In the genomic region with DNA sequence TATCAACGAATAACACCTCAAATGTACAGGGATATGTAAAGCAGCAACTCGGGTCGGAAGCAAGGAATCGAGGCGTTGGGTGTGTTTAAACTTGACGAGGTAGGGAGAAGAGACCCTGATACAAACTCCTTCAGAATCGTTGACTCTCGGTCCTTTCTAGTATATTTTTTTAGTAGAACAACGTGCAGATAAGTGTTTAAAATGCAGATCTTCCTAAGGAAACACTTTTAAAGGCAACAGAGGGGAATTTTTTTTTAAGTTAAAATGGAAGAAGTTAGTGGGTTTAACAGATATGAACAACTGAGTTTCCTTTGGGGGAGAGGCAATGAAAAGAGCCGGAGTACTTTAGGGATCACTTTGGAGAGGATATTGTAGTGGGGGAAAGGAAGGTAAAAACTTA, we compare ENCODE assay signal across 8 cellular contexts. TPM values are rescaled to one million over a fixed set of nuclear protein-coding genes. Genes with fewer than 3 reads are reported as not detected.
DNase-seq lines count a peak whose midpoint lies in the region; ATAC-seq, FAIRE-seq and TF ChIP-seq lines count a peak whose summit lies in the region.

No MANE protein-coding gene starts in this region.

- H3K27ac Mint-ChIP-seq in H9 = no peak overlapping the region

- no peak overlapping the region for H2BK12ac ChIP-seq in H9 (ENCODE audit: insufficient read length, low read depth, low read length)

- H3K14ac ChIP-seq in H9 (ENCODE audit: insufficient read depth, low read length) = no peak overlapping the region

- ATAC-seq in gastroesophageal sphincter (no peak), HG03439 (IDR thresholded peaks at IDR 0.05; ENCODE audit: unreplicated experiment) (no peak)

- H3K79me2 ChIP-seq in H9 (ENCODE audit: insufficient read depth, low read length) = peaks cover 23% of the 10 kb centered on the region; the same call in 1 of the 2 replicates

- H3K56ac ChIP-seq in H9 (ENCODE audit: insufficient read length, low read depth, low read length) = no peak overlapping the region

- in situ Hi-C loops in GM13976 (cut with MboI; ENCODE audit: low sequenced_read_pairs, unreplicated experiment) = no loop called here

- no peak overlapping the region for H3K18ac ChIP-seq in H9 (ENCODE audit: insufficient read length, low read depth, low read length)

- FAIRE-seq in small intestine (lab: Jason Lieb, UNC) = no peak

- TF ChIP-seq CTCF in H9 (conservative IDR thresholded peaks at IDR 0.05) (no peak), VCaP (conservative IDR thresholded peaks at IDR 0.05) (no peak), gastroesophageal sphincter (IDR thresholded peaks at IDR 0.05) (no peak), GM13976 (IDR thresholded peaks at IDR 0.05; ENCODE audit: borderline replicate concordance, control extremely low read depth, extremely low read depth, insufficient read depth, missing control alignments) (no peak)

- TF ChIP-seq POLR2A in gastroesophageal sphincter (IDR thresholded peaks at IDR 0.05) = no peak

- peak overlapping the region; percentile 81 for H3K9ac ChIP-seq in H9 (ENCODE audit: extremely low read depth, insufficient read length, low read length)

- H2BK120ac ChIP-seq in H9 (ENCODE audit: low read depth, low read length, poor library complexity, severe bottlenecking) = no peak overlapping the region

- no peak overlapping the region for H3K27ac ChIP-seq in H9 (ENCODE audit: insufficient read length, low read depth, low read length)
- H3K27ac ChIP-seq in VCaP = peak overlapping the region; percentile 93
- H3K27ac ChIP-seq in gastroesophageal sphincter = peak overlapping the region; percentile 84 to 99 (median 98)
- peak overlapping the region in 1 of 2 donors; percentile 93 for H3K27ac ChIP-seq in small intestine (ENCODE audit: low read depth in 1 of 2, low read length in 1 of 2)

- peaks cover 0 to 13% of the 10 kb centered on the region in 2 donors for H3K36me3 ChIP-seq in gastroesophageal sphincter
- H3K36me3 ChIP-seq in small intestine (ENCODE audit: control insufficient read depth in 2 of 2, insufficient read depth in 2 of 2, low read length in 2 of 2) = no peaks in the 10 kb centered on the region

- peak overlapping the region; percentile 94 to 96 for H3K4me3 Mint-ChIP-seq in H9

- H3K4me3 ChIP-seq in gastroesophageal sphincter (peak overlapping the region; percentile 63 to 88), small intestine (ENCODE audit: low read depth in 1 of 2, low read length in 2 of 2) (peak overlapping the region; percentile 44 to 69)

- no peaks in the 10 kb centered on the region for H3K27me3 ChIP-seq in H9 (ENCODE audit: insufficient read depth, low read length)
- H3K27me3 ChIP-seq in gastroesophageal sphincter = no peaks in the 10 kb centered on the region
- no peaks in the 10 kb centered on the region for H3K27me3 ChIP-seq in small intestine (ENCODE audit: control insufficient read depth in 2 of 2, insufficient read depth in 2 of 2, low read length in 2 of 2)

- WGBS in H9 (ENCODE audit: extremely low coverage, insufficient read length, low lambda C conversion rate) = no CpG with 5 or more reads among the region's 10 CpGs
- WGBS in gastroesophageal sphincter (ENCODE audit: low coverage in 1 of 2), 2 donors = 3 to 14% methylated on average over 10 of the region's 10 CpGs
- WGBS in small intestine, 3 donors = 9 to 23% (median 18%) methylated on average over 10 of the region's 10 CpGs

- no peak overlapping the region for H2BK15ac ChIP-seq in H9 (ENCODE audit: low read depth, low read length)

- TF ChIP-seq EP300 in gastroesophageal sphincter (IDR thresholded peaks at IDR 0.05) = no peak

- H3K36me3 Mint-ChIP-seq in H9 (ENCODE audit: insufficient read depth in 1 of 3, low read depth in 3 of 3) = peaks cover 26 to 38% (median 27%) of the 10 kb centered on the region in 3 experiments

- H3K9me3 ChIP-seq in H9 (ENCODE audit: control insufficient read depth, low read depth, low read length) (no peaks in the 10 kb centered on the region), gastroesophageal sphincter (no peaks in the 10 kb centered on the region), small intestine (ENCODE audit: control insufficient read depth, low read depth) (no peaks in the 10 kb centered on the region)

- no peak overlapping the region for H2BK5ac ChIP-seq in H9 (ENCODE audit: insufficient read length, low read length)

- no peak overlapping the region for H4K8ac ChIP-seq in H9 (replicated peaks; ENCODE audit: insufficient read length, low read depth, low read length)

- peaks cover 3 to 9% of the 10 kb centered on the region in 2 experiments; a peak in 3 of 5 replicates for H3K9me3 Mint-ChIP-seq in H9

- peak overlapping the region; percentile 68 for H3K4me2 ChIP-seq in H9 (ENCODE audit: insufficient read depth, insufficient read length, low read length)

- 0 out of 2 replicates have a peak, but pooled peaks cover 2% of the 10 kb centered on the region for H3K4me1 ChIP-seq in H9 (ENCODE audit: insufficient read depth, low read length)
- H3K4me1 ChIP-seq in gastroesophageal sphincter = peaks cover 0 to 50% (median 24%) of the 10 kb centered on the region in 3 donors
- H3K4me1 ChIP-seq in small intestine (ENCODE audit: control insufficient read depth in 2 of 2, insufficient read depth in 1 of 2, low read depth in 1 of 2, low read length in 1 of 2) = peaks cover 0 to 4% of the 10 kb centered on the region in 2 donors

- H3T11ph ChIP-seq in H9 (ENCODE audit: low read length) = no peak overlapping the region

- no peak overlapping the region for H2AK5ac ChIP-seq in H9 (ENCODE audit: insufficient read length, low read length)

- H4K20me1 ChIP-seq in H9 (ENCODE audit: control insufficient read depth, insufficient read depth, insufficient read length) = no peaks in the 10 kb centered on the region

- H3K27me3 Mint-ChIP-seq in H9 (ENCODE audit: low read depth) = peaks cover 2% of the 10 kb centered on the region; the same call in 1 of the 2 replicates

- no peak for DNase-seq in H9
- no peak for DNase-seq in small intestine
- DNase-seq in NCI-H2029 (lab: John Stamatoyannopoulos, UW) = no peak
- DNase-seq in GM13976 (ENCODE audit: low spot score) = no peak
- DNase-seq in H4 (ENCODE audit: low spot score) = no peak

- H3K4me1 Mint-ChIP-seq in H9 = peaks cover 27 to 31% of the 10 kb centered on the region in 2 experiments

- H4K91ac ChIP-seq in H9 (ENCODE audit: insufficient read length, low read depth, low read length) = no peak overlapping the region

- no peak overlapping the region for H2AFZ ChIP-seq in H9 (ENCODE audit: low read length)

- peaks cover 14% of the 10 kb centered on the region for H3K23me2 ChIP-seq in H9 (ENCODE audit: insufficient read length, low read depth, low read length, poor library complexity, severe bottlenecking)

- H3K23ac ChIP-seq in H9 (ENCODE audit: insufficient read length, low read depth, low read length) = no peak overlapping the region

- H3K79me1 ChIP-seq in H9 (ENCODE audit: insufficient read depth, low read depth, low read length, poor library complexity, severe bottlenecking) = peaks cover 3% of the 10 kb centered on the region

- H3K4ac ChIP-seq in H9 (ENCODE audit: low read depth, low read length) = no peak overlapping the region

- no peak overlapping the region for H4K5ac ChIP-seq in H9 (ENCODE audit: insufficient read length, low read depth, low read length)

- no peak overlapping the region for H2BK20ac ChIP-seq in H9 (ENCODE audit: low read depth, low read length, poor library complexity, severe bottlenecking)

RNA-seq across cellular contexts. Expression of a gene that starts 1.1 kb away (rescaled TPM):
- 76.7 and 81.0 TPM in 2 replicates for total RNA-seq in H9 (2021)
- 10 to 100 TPM; 42.7 to 69.5 (median 55.6) TPM for total RNA-seq in gastroesophageal sphincter
- polyA plus RNA-seq in small intestine = 10 to 100 TPM; 12.7 to 13.2 (median 13.0) TPM
- 15.2 and 19.5 TPM in 2 replicates for total RNA-seq in H4 (2014; rRNA removed; shearing (Covaris generic))
